ENCODE assay signal across 8 cellular contexts in genomic region chrX:107978707-107979307, GRCh38. TPM values are rescaled to one million over a fixed set of nuclear protein-coding genes. Genes with fewer than 3 reads are reported as not detected.
DNase-seq lines count a peak whose midpoint lies in the region; ATAC-seq and TF ChIP-seq lines count a peak whose summit lies in the region.

No MANE protein-coding gene starts in this region.

- no peaks in the 10 kb centered on the region for H3K4me1 ChIP-seq in mesendoderm (ENCODE audit: control insufficient read depth, low read depth, low read length)

- H3K27ac ChIP-seq in mesendoderm (ENCODE audit: low read depth, low read length): no peak overlapping the region

- H2AK5ac ChIP-seq in mesendoderm (ENCODE audit: low read length): no peak overlapping the region

- H2BK120ac ChIP-seq in mesendoderm (ENCODE audit: low read depth, low read length): no peak overlapping the region

- TF ChIP-seq CTCF in brain (conservative IDR thresholded peaks at IDR 0.05): peak; percentile 26 to 62

- H3K9ac ChIP-seq in mesendoderm (ENCODE audit: low read length): no peak overlapping the region

- H3K23ac ChIP-seq in mesendoderm (ENCODE audit: low read length): no peak overlapping the region

- ATAC-seq in stimulated activated memory B cell treated with anti-CD40 and anti-IgM and Interleukin-4, amounts not matched to agents 10 μg/mL and 1 μg/mL and 100 μg/mL, for 72 hours: no peak
- no peak for ATAC-seq in GM21786 (IDR thresholded peaks at IDR 0.05; ENCODE audit: unreplicated experiment)

- no peak overlapping the region for H3K18ac ChIP-seq in mesendoderm (ENCODE audit: low read length)

- H4K8ac ChIP-seq in mesendoderm (ENCODE audit: low read depth, low read length): no peak overlapping the region

- H3K79me1 ChIP-seq in mesendoderm (ENCODE audit: low read length): no peaks in the 10 kb centered on the region

- H3K56ac ChIP-seq in mesendoderm (ENCODE audit: low read length): no peak overlapping the region

- no peak overlapping the region for H3K4me3 Mint-ChIP-seq in brain
- H3K4me3 Mint-ChIP-seq in stimulated activated memory B cell treated with anti-CD40 and anti-IgM and Interleukin-4, amounts not matched to agents 10 μg/mL and 1 μg/mL and 100 μg/mL, for 72 hours: no peak overlapping the region

- no peaks in the 10 kb centered on the region for H3K36me3 Mint-ChIP-seq in brain
- no peaks in the 10 kb centered on the region for H3K36me3 Mint-ChIP-seq in stimulated activated memory B cell treated with anti-CD40 and anti-IgM and Interleukin-4, amounts not matched to agents 10 μg/mL and 1 μg/mL and 100 μg/mL, for 72 hours

- H3K27me3 Mint-ChIP-seq in brain: peaks cover 12% of the 10 kb centered on the region
- H3K27me3 Mint-ChIP-seq in stimulated activated memory B cell treated with anti-CD40 and anti-IgM and Interleukin-4, amounts not matched to agents 10 μg/mL and 1 μg/mL and 100 μg/mL, for 72 hours: no peaks in the 10 kb centered on the region

- H3K27me3 ChIP-seq in mesendoderm (ENCODE audit: insufficient read depth, low read length, poor library complexity): no peaks in the 10 kb centered on the region

- H3K4ac ChIP-seq in mesendoderm (ENCODE audit: low read depth, low read length): no peak overlapping the region

- H3K79me2 ChIP-seq in mesendoderm (ENCODE audit: control insufficient read depth, insufficient read depth, low read length): no peaks in the 10 kb centered on the region

- H3K27ac Mint-ChIP-seq in brain: no peak overlapping the region
- H3K27ac Mint-ChIP-seq in stimulated activated memory B cell treated with anti-CD40 and anti-IgM and Interleukin-4, amounts not matched to agents 10 μg/mL and 1 μg/mL and 100 μg/mL, for 72 hours: no peak overlapping the region

- no peak overlapping the region for H4K5ac ChIP-seq in mesendoderm (ENCODE audit: low read length)

- no peak overlapping the region for H2BK5ac ChIP-seq in mesendoderm (ENCODE audit: low read length)

- no peak overlapping the region for H3K4me2 ChIP-seq in mesendoderm (ENCODE audit: low read length)

- no peak overlapping the region for H2BK15ac ChIP-seq in mesendoderm (replicated peaks; ENCODE audit: low read depth)

- no peaks in the 10 kb centered on the region for H3K9me3 Mint-ChIP-seq in brain
- H3K9me3 Mint-ChIP-seq in stimulated activated memory B cell treated with anti-CD40 and anti-IgM and Interleukin-4, amounts not matched to agents 10 μg/mL and 1 μg/mL and 100 μg/mL, for 72 hours: no peaks in the 10 kb centered on the region

- H3K36me3 ChIP-seq in mesendoderm (ENCODE audit: control insufficient read depth, insufficient read depth, low read length): no peaks in the 10 kb centered on the region

- no CpG with 5 or more reads among the region's 3 CpGs for WGBS in mesendoderm (ENCODE audit: extremely low coverage, insufficient coverage, low lambda C conversion rate)

- peak; percentile 3 for DNase-seq in Daoy (ENCODE audit: low read depth)
- DNase-seq in Jurkat, Clone E6-1 (ENCODE audit: low read depth, low spot score): peak; percentile 4
- peak; percentile 59 for DNase-seq in mesendoderm
- DNase-seq in T1000 (lab: John Stamatoyannopoulos, UW): no peak
- DNase-seq in activated CD4-positive, alpha-beta T cell treated with anti-CD3 and anti-CD28 coated beads for 1 hour: no peak

- H3K4me3 ChIP-seq in Jurkat, Clone E6-1 (ENCODE audit: low read length): no peak overlapping the region
- no peak overlapping the region for H3K4me3 ChIP-seq in mesendoderm (ENCODE audit: low read length)

- no peaks in the 10 kb centered on the region for H3K4me1 Mint-ChIP-seq in brain
- H3K4me1 Mint-ChIP-seq in stimulated activated memory B cell treated with anti-CD40 and anti-IgM and Interleukin-4, amounts not matched to agents 10 μg/mL and 1 μg/mL and 100 μg/mL, for 72 hours: no peaks in the 10 kb centered on the region

RNA-seq across cellular contexts. Expression of gene TEX13B, which starts 3.4 kb away (rescaled TPM):
- total RNA-seq in Daoy (2014; rRNA removed; shearing (Covaris generic)): not detected in 2 replicates
- polyA plus RNA-seq in Jurkat, Clone E6-1 (2012; ENCODE audit: insufficient read depth, insufficient read length): not detected
- polyA plus RNA-seq in brain (ENCODE audit: insufficient read depth, low read depth, low replicate concordance): not detected
- 0.08 TPM for polyA plus RNA-seq in mesendoderm (2013, experiment 1 of 2)
- 0.14 TPM for polyA plus RNA-seq in mesendoderm (2013, experiment 2 of 2)

Comparison
In these comparisons a context has a peak if more than half of its experiments do, and no peak if none do; other contexts are left out.
1. DNase-seq: peak in Daoy (single experiment), Jurkat, Clone E6-1 (single experiment) and mesendoderm (single experiment); none in T1000 (single experiment) and activated CD4-positive, alpha-beta T cell treated with anti-CD3 and anti-CD28 coated beads for 1 hour (single experiment).